1 cellular context compared by ENCODE assay signal in the genomic region with DNA sequence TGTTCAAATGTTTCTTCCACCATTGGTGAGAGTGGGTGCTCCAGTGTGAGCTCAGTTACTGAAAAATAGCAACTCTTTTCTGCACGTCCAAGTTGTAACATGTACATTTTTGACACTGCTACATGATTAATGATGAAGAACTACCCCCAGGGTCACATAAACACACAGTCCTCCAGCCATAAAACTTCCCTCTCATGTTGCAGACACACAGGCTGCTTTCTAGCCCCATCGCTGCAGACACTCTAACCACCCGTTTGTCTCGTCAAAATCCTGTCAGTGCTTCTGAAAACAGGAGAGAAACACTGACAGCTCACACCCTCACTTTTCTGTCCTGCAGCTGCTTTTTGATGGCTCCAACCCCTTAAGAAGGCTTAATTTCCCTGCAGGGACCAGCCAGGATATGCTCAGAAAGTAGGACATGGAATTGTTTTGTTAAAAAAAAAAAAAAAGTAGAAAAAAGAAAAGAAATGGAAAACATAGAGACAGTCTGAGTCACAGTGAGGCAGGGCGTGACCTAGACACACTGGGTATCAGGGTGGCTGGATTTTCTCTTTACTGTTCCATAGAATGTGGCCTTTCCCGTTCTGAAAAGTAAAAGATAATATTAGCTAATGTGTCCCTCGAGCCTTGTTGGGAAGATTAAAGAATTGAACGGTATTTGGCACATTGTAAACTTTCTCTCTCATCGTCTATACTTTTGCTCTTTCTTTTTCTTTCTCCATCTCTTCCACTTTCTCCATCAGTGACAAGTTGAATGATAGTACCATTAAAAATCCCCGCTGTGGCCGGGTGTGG.
TF ChIP-seq lines count a peak whose summit lies in the region.

No MANE protein-coding gene starts in this region.

TF ChIP-seq in K562, 482 proteins besides CTCF, POLR2A, EP300 and RAD21:
- TF ChIP-seq ZSCAN29 (IDR thresholded peaks at IDR 0.05) (no peak), CREBBP (IDR thresholded peaks at IDR 0.05; ENCODE audit: low read depth, low read length) (no peak), TCF3 (CRISPR knock-in tag; IDR thresholded peaks at IDR 0.05) (no peak), PTRF (tag; IDR thresholded peaks at IDR 0.05) (no peak), NEUROD1 (IDR thresholded peaks at IDR 0.05; ENCODE audit: borderline replicate concordance, low read depth, low read length, partially characterized antibody) (no peak), NUFIP1 (IDR thresholded peaks at IDR 0.05; ENCODE audit: partially characterized antibody) (no peak), PHF21A (IDR thresholded peaks at IDR 0.05; ENCODE audit: borderline replicate concordance, low read depth) (no peak), ZNF707 (CRISPR knock-in tag; conservative IDR thresholded peaks at IDR 0.05) (no peak), POLR2B (IDR thresholded peaks at IDR 0.05; ENCODE audit: low read depth, partially characterized antibody) (no peak), ZFP30 (CRISPR knock-in tag; IDR thresholded peaks at IDR 0.05; ENCODE audit: borderline replicate concordance) (no peak), TBP (optimal IDR thresholded peaks at IDR 0.05; ENCODE audit: low read depth, low read length) (no peak), NFRKB (IDR thresholded peaks at IDR 0.05; ENCODE audit: low read depth) (no peak), TCF7 (IDR thresholded peaks at IDR 0.05; ENCODE audit: borderline replicate concordance) (no peak), ZNF217 (CRISPR knock-in tag; IDR thresholded peaks at IDR 0.05) (no peak), KLF1 (tag; IDR thresholded peaks at IDR 0.05) (no peak), MEIS2 (IDR thresholded peaks at IDR 0.05; ENCODE audit: partially characterized antibody) (peak; percentile 84), RFX7 (CRISPR knock-in tag; IDR thresholded peaks at IDR 0.05) (no peak)
- TF ChIP-seq, protein P1, sequence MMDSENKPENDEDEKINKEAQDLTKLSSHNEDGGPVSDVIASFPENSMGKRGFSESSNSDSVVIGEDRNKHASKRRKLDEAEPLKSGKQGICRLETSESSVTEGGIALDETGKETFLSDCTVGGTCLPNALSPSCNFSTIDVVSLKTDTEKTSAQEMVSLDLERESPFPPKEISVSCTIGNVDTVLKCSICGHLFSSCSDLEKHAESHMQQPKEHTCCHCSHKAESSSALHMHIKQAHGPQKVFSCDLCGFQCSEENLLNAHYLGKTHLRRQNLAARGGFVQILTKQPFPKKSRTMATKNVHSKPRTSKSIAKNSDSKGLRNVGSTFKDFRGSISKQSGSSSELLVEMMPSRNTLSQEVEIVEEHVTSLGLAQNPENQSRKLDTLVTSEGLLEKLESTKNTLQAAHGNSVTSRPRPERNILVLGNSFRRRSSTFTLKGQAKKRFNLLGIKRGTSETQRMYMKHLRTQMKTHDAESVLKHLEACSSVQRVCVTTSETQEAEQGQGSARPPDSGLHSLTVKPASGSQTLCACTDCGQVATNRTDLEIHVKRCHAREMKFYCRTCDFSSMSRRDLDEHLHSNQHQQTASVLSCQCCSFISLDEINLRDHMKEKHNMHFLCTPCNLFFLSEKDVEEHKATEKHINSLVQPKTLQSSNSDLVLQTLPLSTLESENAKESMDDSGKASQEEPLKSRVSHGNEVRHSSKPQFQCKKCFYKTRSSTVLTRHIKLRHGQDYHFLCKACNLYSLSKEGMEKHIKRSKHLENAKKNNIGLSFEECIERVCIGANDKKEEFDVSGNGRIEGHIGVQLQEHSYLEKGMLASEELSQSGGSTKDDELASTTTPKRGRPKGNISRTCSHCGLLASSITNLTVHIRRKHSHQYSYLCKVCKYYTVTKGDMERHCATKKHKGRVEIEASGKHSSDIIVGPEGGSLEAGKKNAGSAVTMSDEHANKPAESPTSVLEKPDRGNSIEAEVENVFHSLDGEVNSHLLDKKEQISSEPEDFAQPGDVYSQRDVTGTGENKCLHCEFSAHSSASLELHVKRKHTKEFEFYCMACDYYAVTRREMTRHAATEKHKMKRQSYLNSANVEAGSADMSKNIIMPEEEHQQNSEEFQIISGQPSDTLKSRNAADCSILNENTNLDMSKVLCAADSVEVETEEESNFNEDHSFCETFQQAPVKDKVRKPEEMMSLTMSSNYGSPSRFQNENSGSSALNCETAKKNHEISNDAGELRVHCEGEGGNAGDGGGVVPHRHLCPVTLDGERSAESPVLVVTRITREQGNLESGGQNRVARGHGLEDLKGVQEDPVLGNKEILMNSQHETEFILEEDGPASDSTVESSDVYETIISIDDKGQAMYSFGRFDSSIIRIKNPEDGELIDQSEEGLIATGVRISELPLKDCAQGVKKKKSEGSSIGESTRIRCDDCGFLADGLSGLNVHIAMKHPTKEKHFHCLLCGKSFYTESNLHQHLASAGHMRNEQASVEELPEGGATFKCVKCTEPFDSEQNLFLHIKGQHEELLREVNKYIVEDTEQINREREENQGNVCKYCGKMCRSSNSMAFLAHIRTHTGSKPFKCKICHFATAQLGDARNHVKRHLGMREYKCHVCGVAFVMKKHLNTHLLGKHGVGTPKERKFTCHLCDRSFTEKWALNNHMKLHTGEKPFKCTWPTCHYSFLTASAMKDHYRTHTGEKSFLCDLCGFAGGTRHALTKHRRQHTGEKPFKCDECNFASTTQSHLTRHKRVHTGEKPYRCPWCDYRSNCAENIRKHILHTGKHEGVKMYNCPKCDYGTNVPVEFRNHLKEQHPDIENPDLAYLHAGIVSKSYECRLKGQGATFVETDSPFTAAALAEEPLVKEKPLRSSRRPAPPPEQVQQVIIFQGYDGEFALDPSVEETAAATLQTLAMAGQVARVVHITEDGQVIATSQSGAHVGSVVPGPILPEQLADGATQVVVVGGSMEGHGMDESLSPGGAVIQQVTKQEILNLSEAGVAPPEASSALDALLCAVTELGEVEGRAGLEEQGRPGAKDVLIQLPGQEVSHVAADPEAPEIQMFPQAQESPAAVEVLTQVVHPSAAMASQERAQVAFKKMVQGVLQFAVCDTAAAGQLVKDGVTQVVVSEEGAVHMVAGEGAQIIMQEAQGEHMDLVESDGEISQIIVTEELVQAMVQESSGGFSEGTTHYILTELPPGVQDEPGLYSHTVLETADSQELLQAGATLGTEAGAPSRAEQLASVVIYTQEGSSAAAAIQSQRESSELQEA (IDR thresholded peaks at IDR 0.05; ENCODE audit: low read depth): no peak
- TF ChIP-seq, protein P2, sequence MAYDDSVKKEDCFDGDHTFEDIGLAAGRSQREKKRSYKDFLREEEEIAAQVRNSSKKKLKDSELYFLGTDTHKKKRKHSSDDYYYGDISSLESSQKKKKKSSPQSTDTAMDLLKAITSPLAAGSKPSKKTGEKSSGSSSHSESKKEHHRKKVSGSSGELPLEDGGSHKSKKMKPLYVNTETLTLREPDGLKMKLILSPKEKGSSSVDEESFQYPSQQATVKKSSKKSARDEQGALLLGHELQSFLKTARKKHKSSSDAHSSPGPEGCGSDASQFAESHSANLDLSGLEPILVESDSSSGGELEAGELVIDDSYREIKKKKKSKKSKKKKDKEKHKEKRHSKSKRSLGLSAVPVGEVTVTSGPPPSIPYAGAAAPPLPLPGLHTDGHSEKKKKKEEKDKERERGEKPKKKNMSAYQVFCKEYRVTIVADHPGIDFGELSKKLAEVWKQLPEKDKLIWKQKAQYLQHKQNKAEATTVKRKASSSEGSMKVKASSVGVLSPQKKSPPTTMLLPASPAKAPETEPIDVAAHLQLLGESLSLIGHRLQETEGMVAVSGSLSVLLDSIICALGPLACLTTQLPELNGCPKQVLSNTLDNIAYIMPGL (CRISPR knock-in tag; IDR thresholded peaks at IDR 0.05): no peak
- TF ChIP-seq, protein P3, sequence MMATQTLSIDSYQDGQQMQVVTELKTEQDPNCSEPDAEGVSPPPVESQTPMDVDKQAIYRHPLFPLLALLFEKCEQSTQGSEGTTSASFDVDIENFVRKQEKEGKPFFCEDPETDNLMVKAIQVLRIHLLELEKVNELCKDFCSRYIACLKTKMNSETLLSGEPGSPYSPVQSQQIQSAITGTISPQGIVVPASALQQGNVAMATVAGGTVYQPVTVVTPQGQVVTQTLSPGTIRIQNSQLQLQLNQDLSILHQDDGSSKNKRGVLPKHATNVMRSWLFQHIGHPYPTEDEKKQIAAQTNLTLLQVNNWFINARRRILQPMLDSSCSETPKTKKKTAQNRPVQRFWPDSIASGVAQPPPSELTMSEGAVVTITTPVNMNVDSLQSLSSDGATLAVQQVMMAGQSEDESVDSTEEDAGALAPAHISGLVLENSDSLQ (IDR thresholded peaks at IDR 0.05): peak; percentile 58
- TF ChIP-seq, protein P4, sequence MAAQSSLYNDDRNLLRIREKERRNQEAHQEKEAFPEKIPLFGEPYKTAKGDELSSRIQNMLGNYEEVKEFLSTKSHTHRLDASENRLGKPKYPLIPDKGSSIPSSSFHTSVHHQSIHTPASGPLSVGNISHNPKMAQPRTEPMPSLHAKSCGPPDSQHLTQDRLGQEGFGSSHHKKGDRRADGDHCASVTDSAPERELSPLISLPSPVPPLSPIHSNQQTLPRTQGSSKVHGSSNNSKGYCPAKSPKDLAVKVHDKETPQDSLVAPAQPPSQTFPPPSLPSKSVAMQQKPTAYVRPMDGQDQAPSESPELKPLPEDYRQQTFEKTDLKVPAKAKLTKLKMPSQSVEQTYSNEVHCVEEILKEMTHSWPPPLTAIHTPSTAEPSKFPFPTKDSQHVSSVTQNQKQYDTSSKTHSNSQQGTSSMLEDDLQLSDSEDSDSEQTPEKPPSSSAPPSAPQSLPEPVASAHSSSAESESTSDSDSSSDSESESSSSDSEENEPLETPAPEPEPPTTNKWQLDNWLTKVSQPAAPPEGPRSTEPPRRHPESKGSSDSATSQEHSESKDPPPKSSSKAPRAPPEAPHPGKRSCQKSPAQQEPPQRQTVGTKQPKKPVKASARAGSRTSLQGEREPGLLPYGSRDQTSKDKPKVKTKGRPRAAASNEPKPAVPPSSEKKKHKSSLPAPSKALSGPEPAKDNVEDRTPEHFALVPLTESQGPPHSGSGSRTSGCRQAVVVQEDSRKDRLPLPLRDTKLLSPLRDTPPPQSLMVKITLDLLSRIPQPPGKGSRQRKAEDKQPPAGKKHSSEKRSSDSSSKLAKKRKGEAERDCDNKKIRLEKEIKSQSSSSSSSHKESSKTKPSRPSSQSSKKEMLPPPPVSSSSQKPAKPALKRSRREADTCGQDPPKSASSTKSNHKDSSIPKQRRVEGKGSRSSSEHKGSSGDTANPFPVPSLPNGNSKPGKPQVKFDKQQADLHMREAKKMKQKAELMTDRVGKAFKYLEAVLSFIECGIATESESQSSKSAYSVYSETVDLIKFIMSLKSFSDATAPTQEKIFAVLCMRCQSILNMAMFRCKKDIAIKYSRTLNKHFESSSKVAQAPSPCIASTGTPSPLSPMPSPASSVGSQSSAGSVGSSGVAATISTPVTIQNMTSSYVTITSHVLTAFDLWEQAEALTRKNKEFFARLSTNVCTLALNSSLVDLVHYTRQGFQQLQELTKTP (IDR thresholded peaks at IDR 0.05; ENCODE audit: low read depth in 1 of 2, partially characterized antibody in 2 of 2): no peak
- TF ChIP-seq, protein P5, sequence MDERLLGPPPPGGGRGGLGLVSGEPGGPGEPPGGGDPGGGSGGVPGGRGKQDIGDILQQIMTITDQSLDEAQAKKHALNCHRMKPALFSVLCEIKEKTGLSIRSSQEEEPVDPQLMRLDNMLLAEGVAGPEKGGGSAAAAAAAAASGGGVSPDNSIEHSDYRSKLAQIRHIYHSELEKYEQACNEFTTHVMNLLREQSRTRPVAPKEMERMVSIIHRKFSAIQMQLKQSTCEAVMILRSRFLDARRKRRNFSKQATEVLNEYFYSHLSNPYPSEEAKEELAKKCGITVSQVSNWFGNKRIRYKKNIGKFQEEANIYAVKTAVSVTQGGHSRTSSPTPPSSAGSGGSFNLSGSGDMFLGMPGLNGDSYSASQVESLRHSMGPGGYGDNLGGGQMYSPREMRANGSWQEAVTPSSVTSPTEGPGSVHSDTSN (CRISPR knock-in tag; IDR thresholded peaks at IDR 0.05; ENCODE audit: low read depth): no peak
- TF ChIP-seq, protein P5 (tag; conservative IDR thresholded peaks at IDR 0.05; ENCODE audit: low read depth): peak; percentile 81
